24 cellular contexts compared by ENCODE assay signal in the genomic region with DNA sequence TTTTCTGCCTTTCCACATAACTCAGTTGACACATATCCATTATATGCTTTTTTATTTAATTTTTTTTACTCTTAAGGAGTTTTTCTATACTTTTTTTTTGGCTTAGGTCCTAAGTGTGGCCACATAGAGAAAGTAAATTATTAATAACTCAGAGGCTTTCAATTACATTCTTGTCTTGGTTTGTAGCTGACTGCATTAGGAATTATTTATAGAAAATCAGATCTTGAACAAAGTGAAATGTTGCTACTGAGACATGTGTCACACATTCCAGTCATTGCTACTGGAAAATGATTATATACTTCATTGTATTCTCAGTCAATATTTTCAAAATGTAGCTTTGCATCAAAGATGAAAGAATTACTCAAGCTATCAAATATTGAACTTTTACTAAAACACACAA.
A peak's percentile ranks its signal among the peaks of the same experiment; 100 is the strongest.
DNase-seq lines count a peak whose midpoint lies in the region; FAIRE-seq and TF ChIP-seq lines count a peak whose summit lies in the region.
"Had no signal": no experiment of that assay in that cellular context is flagged by ENCODE, and none has a peak within 500 bp of the region (broad histone marks: within the 10 kb centered on the region; RNA-seq: fewer than 3 reads in every experiment).

No MANE protein-coding gene starts in this region.

- CTCF ChIA-PET in GM10248 (lab: Yijun Ruan, JAX), result no interaction called here

- DNase-seq in Caki2 (ENCODE audit: low read depth) (peak; percentile 21), astrocyte (ENCODE audit: low read depth) (no peak), kidney glomerular epithelial cell (lab: John Stamatoyannopoulos, UW) (peak; percentile 42), renal cortical epithelial cell (ENCODE audit: low read depth) (peak; percentile 81), thyroid gland (no peak), GM10248 (ENCODE audit: extremely low spot score) (no peak), NCI-H1436 treated with DMSO at 0.1 percent for 48 hours (lab: John Stamatoyannopoulos, UW) (no peak)
- DNase-seq: AML-193; Caco-2; CD4-positive, alpha-beta T cell; CD8-positive, alpha-beta T cell; DMS 273 treated with DMSO at 0.1 percent for 48 hours; DMS153; DMS53; DMS79; DND-41; EL; GDM1 had no signal

- TF ChIP-seq CTCF in astrocyte (IDR thresholded peaks at IDR 0.05; ENCODE audit: insufficient read depth, low read depth, low read length), result no peak
- no peak for TF ChIP-seq CTCF in thyroid gland (IDR thresholded peaks at IDR 0.05)
- no peak for TF ChIP-seq CTCF in GM10248 (IDR thresholded peaks at IDR 0.05; ENCODE audit: control extremely low read depth, extremely low read depth, low read depth, missing control alignments)

- POLR2A ChIA-PET in GM10248 (lab: Yijun Ruan, JAX), result no interaction called here

- H3K36me3 Mint-ChIP-seq in astrocyte (ENCODE audit: low read depth, unreplicated experiment), result no peaks in the 10 kb centered on the region
- H3K36me3 Mint-ChIP-seq: CD8-positive, alpha-beta T cell had no signal

- FAIRE-seq in astrocyte (lab: Jason Lieb, UNC), result no peak
- FAIRE-seq: A549, GM19239 had no signal

- no peak for TF ChIP-seq POLR2A in thyroid gland (IDR thresholded peaks at IDR 0.05)

- peaks cover 4% of the 10 kb centered on the region for H3K4me1 Mint-ChIP-seq in astrocyte (ENCODE audit: low read depth, unreplicated experiment)
- H3K4me1 Mint-ChIP-seq: B cell had no signal

- no peak overlapping the region for H3K4me3 Mint-ChIP-seq in astrocyte (ENCODE audit: unreplicated experiment)
- H3K4me3 Mint-ChIP-seq: B cell; CD4-positive, alpha-beta T cell; CD8-positive, alpha-beta T cell had no signal

- no peaks in the 10 kb centered on the region for H4K20me1 ChIP-seq in astrocyte (ENCODE audit: insufficient read depth, low read length)
- H4K20me1 ChIP-seq: BLaER1 treated with 17β-estradiol and CSF1 and Interleukin-3, amounts not matched to agents 10 nM and 100 nM had no signal

- no peak overlapping the region for H3K9ac ChIP-seq in astrocyte (ENCODE audit: low read length)
- H3K9ac ChIP-seq: BLaER1 treated with 17β-estradiol and CSF1 and Interleukin-3, amounts not matched to agents 10 nM and 100 nM had no signal

- in situ Hi-C loops in Caki2 (cut with HindIII; ENCODE audit: low pct_unique_long_range_greater_than_20kb, low sequenced_read_pairs), result no loop called here

- no peak overlapping the region for H3K4me3 ChIP-seq in astrocyte (ENCODE audit: insufficient read depth, low read depth, low read length)
- H3K4me3 ChIP-seq in thyroid gland (replicated peaks in 1 of 3), result no peak overlapping the region
- H3K4me3 ChIP-seq: A549; BLaER1 treated with 17β-estradiol and CSF1 and Interleukin-3, amounts not matched to agents 10 nM and 100 nM had no signal

- H3K9me3 ChIP-seq in astrocyte (ENCODE audit: insufficient read depth, low read depth, low read length), result no peaks in the 10 kb centered on the region
- no peaks in the 10 kb centered on the region for H3K9me3 ChIP-seq in thyroid gland
- H3K9me3 ChIP-seq: A549; BLaER1 treated with 17β-estradiol and CSF1 and Interleukin-3, amounts not matched to agents 10 nM and 100 nM; Caco-2 had no signal

- H3K27me3 ChIP-seq in astrocyte (ENCODE audit: insufficient read depth, low read length) (no peaks in the 10 kb centered on the region), thyroid gland (no peaks in the 10 kb centered on the region)
- H3K27me3 ChIP-seq: BLaER1 treated with 17β-estradiol and CSF1 and Interleukin-3, amounts not matched to agents 10 nM and 100 nM had no signal

- no peak overlapping the region for H2AFZ ChIP-seq in astrocyte (ENCODE audit: low read depth, low read length)

- H3K79me2 ChIP-seq in astrocyte (ENCODE audit: insufficient read depth, low read length), result no peaks in the 10 kb centered on the region

- H3K27ac ChIP-seq in astrocyte (ENCODE audit: low read depth, low read length), result no peak overlapping the region
- no peak overlapping the region for H3K27ac ChIP-seq in thyroid gland
- H3K27ac ChIP-seq: 22Rv1; A549; BLaER1 treated with 17β-estradiol and CSF1 and Interleukin-3, amounts not matched to agents 10 nM and 100 nM; C4-2B had no signal

- no peaks in the 10 kb centered on the region for H3K4me1 ChIP-seq in astrocyte (ENCODE audit: insufficient read depth, low read length)
- H3K4me1 ChIP-seq in thyroid gland, result no peaks in the 10 kb centered on the region
- H3K4me1 ChIP-seq: A549; BLaER1 treated with 17β-estradiol and CSF1 and Interleukin-3, amounts not matched to agents 10 nM and 100 nM; Caco-2 had no signal

- H3K4me2 ChIP-seq in astrocyte (ENCODE audit: low read length), result no peak overlapping the region
- H3K4me2 ChIP-seq: A549; BLaER1 treated with 17β-estradiol and CSF1 and Interleukin-3, amounts not matched to agents 10 nM and 100 nM had no signal

- intact Hi-C loops in thyroid gland (cut with DNase I), result no loop called here

- no peaks in the 10 kb centered on the region for H3K27me3 Mint-ChIP-seq in astrocyte (ENCODE audit: low read depth, unreplicated experiment)
- H3K27me3 Mint-ChIP-seq: B cell; CD4-positive, alpha-beta T cell had no signal

- H3K36me3 ChIP-seq in astrocyte (ENCODE audit: insufficient read depth, low read length) (no peaks in the 10 kb centered on the region), thyroid gland (no peaks in the 10 kb centered on the region)
- H3K36me3 ChIP-seq: BLaER1 treated with 17β-estradiol and CSF1 and Interleukin-3, amounts not matched to agents 10 nM and 100 nM had no signal

- H3K27ac Mint-ChIP-seq in astrocyte (ENCODE audit: unreplicated experiment), result peak overlapping the region; percentile 53
- H3K27ac Mint-ChIP-seq: B cell; CD4-positive, alpha-beta T cell; CD8-positive, alpha-beta T cell had no signal

- no peaks in the 10 kb centered on the region for H3K9me3 Mint-ChIP-seq in astrocyte (ENCODE audit: unreplicated experiment)
- H3K9me3 Mint-ChIP-seq: CD4-positive, alpha-beta T cell had no signal

Comparison
In these comparisons a context has a peak if more than half of its experiments do, and no peak if none do; other contexts are left out.
1. DNase-seq: peak in Caki2 (single experiment), kidney glomerular epithelial cell (single experiment) and renal cortical epithelial cell (single experiment); none in astrocyte (single experiment), thyroid gland (0 of 2), GM10248 (single experiment) and NCI-H1436 treated with DMSO at 0.1 percent for 48 hours (single experiment).